Comparison of ENCODE assay signal across 9 cellular contexts in the genomic region with DNA sequence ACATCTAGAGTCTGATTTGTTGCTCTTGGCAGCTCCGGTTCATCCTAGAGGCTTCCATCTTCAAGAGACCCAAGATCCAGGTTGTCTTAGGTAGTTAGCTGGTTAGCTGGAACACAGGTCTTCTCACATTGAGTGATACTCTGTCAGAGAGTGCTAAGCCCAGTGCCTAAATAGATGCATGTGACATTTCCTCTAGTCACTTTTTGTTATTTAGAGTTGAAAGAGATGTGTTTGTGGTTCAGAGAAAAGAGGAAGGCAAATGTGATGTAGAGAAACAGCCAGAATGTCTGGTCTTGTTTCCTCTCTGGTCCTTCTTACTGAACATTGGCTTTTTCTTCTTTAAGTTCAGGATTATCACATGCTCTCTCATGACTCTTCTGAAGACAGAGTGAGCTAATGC.
DNase-seq lines count a peak whose midpoint lies in the region; ATAC-seq and TF ChIP-seq lines count a peak whose summit lies in the region.
"Had no signal": no experiment of that assay in that cellular context is flagged by ENCODE, and none has a peak within 500 bp of the region (broad histone marks: within the 10 kb centered on the region; RNA-seq: fewer than 3 reads in every experiment).

No MANE protein-coding gene starts in this region.

- H2AFZ ChIP-seq in OCI-LY1 (ENCODE audit: low read length): no peak overlapping the region
- no peak overlapping the region for H2AFZ ChIP-seq in trophoblast cell (ENCODE audit: insufficient read depth, low read length, poor library complexity)

- no peak overlapping the region for H4K12ac ChIP-seq in trophoblast cell (ENCODE audit: low read depth, low read length)

- no peak overlapping the region for H2BK120ac ChIP-seq in trophoblast cell (ENCODE audit: insufficient read depth, low read length, poor library complexity)

- H3K36me3 ChIP-seq in OCI-LY1 (ENCODE audit: insufficient read depth, low read length) (peaks cover 88% of the 10 kb centered on the region), trophoblast cell (ENCODE audit: control insufficient read depth in 1 of 2, insufficient read depth in 2 of 2, low read length in 2 of 2) (peaks cover 6 to 14% of the 10 kb centered on the region in 2 experiments)

- H4K8ac ChIP-seq in trophoblast cell (ENCODE audit: low read depth, low read length): no peak overlapping the region

- peak overlapping the region; percentile 43; the same call in 1 of the 2 replicates for H3K4me2 ChIP-seq in OCI-LY1 (ENCODE audit: low read length)
- H3K4me2 ChIP-seq in trophoblast cell (ENCODE audit: low read length): no peak overlapping the region

- no peak overlapping the region for H2BK12ac ChIP-seq in trophoblast cell (ENCODE audit: low read length)

- H3K9me2 ChIP-seq in OCI-LY1 (ENCODE audit: low read depth, low read length): no peaks in the 10 kb centered on the region

- 0 out of 2 replicates have a peak, but pooled peaks cover 4% of the 10 kb centered on the region for H3F3A ChIP-seq in OCI-LY1 (ENCODE audit: insufficient read depth, low read length)

- H3K9ac ChIP-seq in OCI-LY1 (ENCODE audit: low read length) (peak overlapping the region; percentile 33; the same call in 1 of the 2 replicates), trophoblast cell (ENCODE audit: low read length) (no peak overlapping the region)

- H3K27me3 ChIP-seq in OCI-LY1 (ENCODE audit: insufficient read depth, low read length) (no peaks in the 10 kb centered on the region), trophoblast cell (ENCODE audit: insufficient read depth, low read length) (no peaks in the 10 kb centered on the region)

- no peak overlapping the region for H3K14ac ChIP-seq in trophoblast cell (ENCODE audit: low read length)

- no peak overlapping the region for H2AK5ac ChIP-seq in trophoblast cell (ENCODE audit: low read length)

- no peak overlapping the region for H3K23ac ChIP-seq in trophoblast cell (ENCODE audit: low read length)

- H3K9me3 ChIP-seq in OCI-LY1 (ENCODE audit: low read length) (no peaks in the 10 kb centered on the region), trophoblast cell (ENCODE audit: insufficient read depth, low read depth, low read length) (no peaks in the 10 kb centered on the region)

- no peaks in the 10 kb centered on the region for H3K79me2 ChIP-seq in OCI-LY1 (ENCODE audit: insufficient read depth, low read length)
- no peaks in the 10 kb centered on the region for H3K79me2 ChIP-seq in trophoblast cell (ENCODE audit: control insufficient read depth, insufficient read depth, low read length, poor library complexity)

- H3K4me1 ChIP-seq in OCI-LY1 (ENCODE audit: insufficient read depth, low read length, severe bottlenecking): peaks cover 68% of the 10 kb centered on the region
- H3K4me1 ChIP-seq in trophoblast cell (ENCODE audit: control insufficient read depth in 1 of 2, insufficient read depth in 2 of 2, low read length in 2 of 2): peaks cover 13 to 17% of the 10 kb centered on the region in 2 experiments

- DNase-seq in trophoblast cell (no peak), NCI-H2081 (lab: John Stamatoyannopoulos, UW) (no peak)
- no peak for DNase-seq in activated CD4-positive, CD25-positive, alpha-beta regulatory T cell (lab: John Stamatoyannopoulos, UW)
- DNase-seq: mammary epithelial cell had no signal

- H3K18ac ChIP-seq in trophoblast cell (ENCODE audit: low read length): no peak overlapping the region

- H3K4ac ChIP-seq in trophoblast cell (ENCODE audit: low read depth, low read length): no peak overlapping the region

- no peak for TF ChIP-seq CTCF in OCI-LY1 (IDR thresholded peaks at IDR 0.05; ENCODE audit: low read length)

- H3K27ac ChIP-seq in OCI-LY1 (ENCODE audit: low read depth, low read length, poor library complexity, severe bottlenecking) (peak overlapping the region; percentile 88), trophoblast cell (ENCODE audit: low read depth, low read length) (peak overlapping the region; percentile 88)

- no peak overlapping the region for H2BK5ac ChIP-seq in trophoblast cell (ENCODE audit: low read depth, low read length, poor library complexity)

- no peak overlapping the region for H3K4me3 ChIP-seq in OCI-LY1 (ENCODE audit: low read depth, low read length, poor library complexity, severe bottlenecking)
- no peak overlapping the region for H3K4me3 ChIP-seq in trophoblast cell (ENCODE audit: low read depth, low read length)

- no peak overlapping the region for H4K91ac ChIP-seq in trophoblast cell (ENCODE audit: low read depth, low read length)

- H3K79me1 ChIP-seq in trophoblast cell (ENCODE audit: low read length): peaks cover 9% of the 10 kb centered on the region

- H4K20me1 ChIP-seq in OCI-LY1 (ENCODE audit: insufficient read depth, low read length): no peaks in the 10 kb centered on the region

- peak; percentile 69 for ATAC-seq in GM18861 (IDR thresholded peaks at IDR 0.05; ENCODE audit: unreplicated experiment)
- ATAC-seq in GM21737 (IDR thresholded peaks at IDR 0.05; ENCODE audit: unreplicated experiment): peak; percentile 72
- ATAC-seq in HG02610 (IDR thresholded peaks at IDR 0.05; ENCODE audit: unreplicated experiment): no peak
- ATAC-seq: Panc1 had no signal

- no CpG with 5 or more reads among the region's 1 CpG for WGBS in trophoblast cell (ENCODE audit: extremely low coverage, insufficient coverage, insufficient read length)
